In the genomic region with DNA sequence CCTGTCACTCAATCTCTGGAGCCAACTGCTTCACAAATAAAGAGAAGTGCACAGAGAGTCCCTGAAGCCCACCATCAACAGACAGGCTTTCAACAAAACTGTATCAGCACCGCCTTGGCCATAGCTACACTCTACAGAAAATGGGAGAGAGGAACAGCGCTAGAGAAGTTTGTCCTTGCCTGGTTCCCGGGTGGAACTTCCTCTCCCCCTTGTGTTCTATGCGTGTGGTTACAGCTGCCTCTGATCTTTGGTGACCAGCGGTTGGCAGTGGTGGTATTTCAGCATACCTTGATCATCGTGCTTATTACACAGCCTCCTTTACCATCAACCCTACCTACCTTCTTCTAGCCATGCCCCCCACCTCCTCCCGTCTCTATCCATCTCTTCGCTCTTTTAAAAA, we compare ENCODE assay signal across 8 cellular contexts.
DNase-seq lines count a peak whose midpoint lies in the region; ATAC-seq and TF ChIP-seq lines count a peak whose summit lies in the region.

No MANE protein-coding gene starts in this region.

- no CpG with 5 or more reads among the region's 8 CpGs for WGBS in H9 (ENCODE audit: extremely low coverage, insufficient read length, low lambda C conversion rate)

- H3K4me3 Mint-ChIP-seq in H9 (no peak overlapping the region), WTC11 (no peak overlapping the region)

- H3T11ph ChIP-seq in H9 (ENCODE audit: low read length): no peak overlapping the region

- no peak overlapping the region for H3K14ac ChIP-seq in H9 (ENCODE audit: insufficient read depth, low read length)

- peaks cover 4% of the 10 kb centered on the region; the same call in 1 of the 2 replicates for H3K4me1 ChIP-seq in H9 (ENCODE audit: insufficient read depth, low read length)

- peaks cover 34 to 35% of the 10 kb centered on the region in 2 experiments for H3K4me1 Mint-ChIP-seq in H9
- peaks cover 54% of the 10 kb centered on the region for H3K4me1 Mint-ChIP-seq in WTC11

- H4K20me1 ChIP-seq in H9 (ENCODE audit: control insufficient read depth, insufficient read depth, insufficient read length): no peaks in the 10 kb centered on the region

- no peak overlapping the region for H2BK12ac ChIP-seq in H9 (ENCODE audit: insufficient read length, low read depth, low read length)

- no peak overlapping the region for H3K27ac ChIP-seq in H9 (ENCODE audit: insufficient read length, low read depth, low read length)

- H3K27me3 Mint-ChIP-seq in H9 (ENCODE audit: low read depth) (no peaks in the 10 kb centered on the region), WTC11 (ENCODE audit: low read depth) (no peaks in the 10 kb centered on the region; the same call in 1 of the 2 replicates)

- no peak overlapping the region for H2BK5ac ChIP-seq in H9 (ENCODE audit: insufficient read length, low read length)

- H3K18ac ChIP-seq in H9 (ENCODE audit: insufficient read length, low read depth, low read length): no peak overlapping the region

- no peak overlapping the region for H2AFZ ChIP-seq in H9 (ENCODE audit: low read length)

- H2BK20ac ChIP-seq in H9 (ENCODE audit: low read depth, low read length, poor library complexity, severe bottlenecking): no peak overlapping the region

- no peaks in the 10 kb centered on the region for H3K27me3 ChIP-seq in H9 (ENCODE audit: insufficient read depth, low read length)

- no peak overlapping the region for H2AK5ac ChIP-seq in H9 (ENCODE audit: insufficient read length, low read length)

- DNase-seq in AG09319 (ENCODE audit: extremely low read depth, low read depth) (no peak), H9 (peak; percentile 75), WTC11 (ENCODE audit: low spot score) (peak; percentile 44), kidney glomerular epithelial cell (lab: John Stamatoyannopoulos, UW) (peak; percentile 19), NCI-H2029 treated with DMSO at 0.1 percent for 48 hours (lab: John Stamatoyannopoulos, UW) (no peak), KG1 (lab: John Stamatoyannopoulos, UW) (no peak)

- H3K79me1 ChIP-seq in H9 (ENCODE audit: insufficient read depth, low read depth, low read length, poor library complexity, severe bottlenecking): no peaks in the 10 kb centered on the region

- POLR2A ChIA-PET in WTC11 (lab: Charles Lee): no interaction called here

- H2BK120ac ChIP-seq in H9 (ENCODE audit: low read depth, low read length, poor library complexity, severe bottlenecking): no peak overlapping the region

- H4K91ac ChIP-seq in H9 (ENCODE audit: insufficient read length, low read depth, low read length): no peak overlapping the region

- ATAC-seq in WTC11 (peak; percentile 92), HG02759 (IDR thresholded peaks at IDR 0.05; ENCODE audit: unreplicated experiment) (no peak), GM18520 (IDR thresholded peaks at IDR 0.05; ENCODE audit: unreplicated experiment) (no peak)

- H3K23ac ChIP-seq in H9 (ENCODE audit: insufficient read length, low read depth, low read length): no peak overlapping the region

- H3K9me3 ChIP-seq in H9 (ENCODE audit: control insufficient read depth, low read depth, low read length): no peaks in the 10 kb centered on the region

- no peak overlapping the region for H3K9ac ChIP-seq in H9 (ENCODE audit: extremely low read depth, insufficient read length, low read length)

- H3K9me3 Mint-ChIP-seq in H9 (peaks cover 0 to 2% of the 10 kb centered on the region in 2 experiments; a peak in 1 of 5 replicates), WTC11 (no peaks in the 10 kb centered on the region)

- no peak overlapping the region for H4K5ac ChIP-seq in H9 (ENCODE audit: insufficient read length, low read depth, low read length)

- peak; percentile 52 for TF ChIP-seq CTCF in AG09319 (IDR thresholded peaks at IDR 0.05; ENCODE audit: low read depth, low read length)
- TF ChIP-seq CTCF in H9 (conservative IDR thresholded peaks at IDR 0.05): peak; percentile 79
- TF ChIP-seq CTCF in WTC11 (IDR thresholded peaks at IDR 0.05): peak; percentile 39; the same call in 1 of the 2 replicates

- H3K79me2 ChIP-seq in H9 (ENCODE audit: insufficient read depth, low read length): no peaks in the 10 kb centered on the region

- H3K23me2 ChIP-seq in H9 (ENCODE audit: insufficient read length, low read depth, low read length, poor library complexity, severe bottlenecking): no peaks in the 10 kb centered on the region

- no peak overlapping the region for H3K4ac ChIP-seq in H9 (ENCODE audit: low read depth, low read length)

- no peak overlapping the region for H3K4me2 ChIP-seq in H9 (ENCODE audit: insufficient read depth, insufficient read length, low read length)

- H3K56ac ChIP-seq in H9 (ENCODE audit: insufficient read length, low read depth, low read length): no peak overlapping the region

- H3K36me3 Mint-ChIP-seq in H9 (ENCODE audit: insufficient read depth in 1 of 3, low read depth in 3 of 3): peaks cover 0 to 10% (median 9%) of the 10 kb centered on the region in 3 experiments; a peak in 3 of 7 replicates
- H3K36me3 Mint-ChIP-seq in WTC11: peaks cover 2% of the 10 kb centered on the region; the same call in 1 of the 2 replicates

- CTCF ChIA-PET in WTC11 (lab: Charles Lee): interaction anchor here (0.6 to 2.4 kb wide), 29 partner anchors 9 to 386 kb away, joined by 3 to 29 read pairs (median 4); no protein-coding TSS in a partner anchor

- no peak overlapping the region for H2BK15ac ChIP-seq in H9 (ENCODE audit: low read depth, low read length)

- no peak overlapping the region for H4K8ac ChIP-seq in H9 (replicated peaks; ENCODE audit: insufficient read length, low read depth, low read length)

- no peak overlapping the region for H3K27ac Mint-ChIP-seq in H9
- H3K27ac Mint-ChIP-seq in WTC11: peak overlapping the region; percentile 35; the same call in 1 of the 2 replicates

TF ChIP-seq in WTC11, 78 proteins besides CTCF, POLR2A, EP300 and RAD21:
- no peak for TF ChIP-seq MXD4 (CRISPR knock-in tag; IDR thresholded peaks at IDR 0.05; ENCODE audit: borderline replicate concordance)
- TF ChIP-seq, protein P1, sequence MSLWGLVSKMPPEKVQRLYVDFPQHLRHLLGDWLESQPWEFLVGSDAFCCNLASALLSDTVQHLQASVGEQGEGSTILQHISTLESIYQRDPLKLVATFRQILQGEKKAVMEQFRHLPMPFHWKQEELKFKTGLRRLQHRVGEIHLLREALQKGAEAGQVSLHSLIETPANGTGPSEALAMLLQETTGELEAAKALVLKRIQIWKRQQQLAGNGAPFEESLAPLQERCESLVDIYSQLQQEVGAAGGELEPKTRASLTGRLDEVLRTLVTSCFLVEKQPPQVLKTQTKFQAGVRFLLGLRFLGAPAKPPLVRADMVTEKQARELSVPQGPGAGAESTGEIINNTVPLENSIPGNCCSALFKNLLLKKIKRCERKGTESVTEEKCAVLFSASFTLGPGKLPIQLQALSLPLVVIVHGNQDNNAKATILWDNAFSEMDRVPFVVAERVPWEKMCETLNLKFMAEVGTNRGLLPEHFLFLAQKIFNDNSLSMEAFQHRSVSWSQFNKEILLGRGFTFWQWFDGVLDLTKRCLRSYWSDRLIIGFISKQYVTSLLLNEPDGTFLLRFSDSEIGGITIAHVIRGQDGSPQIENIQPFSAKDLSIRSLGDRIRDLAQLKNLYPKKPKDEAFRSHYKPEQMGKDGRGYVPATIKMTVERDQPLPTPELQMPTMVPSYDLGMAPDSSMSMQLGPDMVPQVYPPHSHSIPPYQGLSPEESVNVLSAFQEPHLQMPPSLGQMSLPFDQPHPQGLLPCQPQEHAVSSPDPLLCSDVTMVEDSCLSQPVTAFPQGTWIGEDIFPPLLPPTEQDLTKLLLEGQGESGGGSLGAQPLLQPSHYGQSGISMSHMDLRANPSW (CRISPR knock-in tag; conservative IDR thresholded peaks at IDR 0.05; ENCODE audit: low read depth): no peak
- TF ChIP-seq, protein P2, sequence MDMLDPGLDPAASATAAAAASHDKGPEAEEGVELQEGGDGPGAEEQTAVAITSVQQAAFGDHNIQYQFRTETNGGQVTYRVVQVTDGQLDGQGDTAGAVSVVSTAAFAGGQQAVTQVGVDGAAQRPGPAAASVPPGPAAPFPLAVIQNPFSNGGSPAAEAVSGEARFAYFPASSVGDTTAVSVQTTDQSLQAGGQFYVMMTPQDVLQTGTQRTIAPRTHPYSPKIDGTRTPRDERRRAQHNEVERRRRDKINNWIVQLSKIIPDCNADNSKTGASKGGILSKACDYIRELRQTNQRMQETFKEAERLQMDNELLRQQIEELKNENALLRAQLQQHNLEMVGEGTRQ (CRISPR knock-in tag; IDR thresholded peaks at IDR 0.05): no peak
- TF ChIP-seq RELA (CRISPR knock-in tag; IDR thresholded peaks at IDR 0.05; ENCODE audit: borderline replicate concordance): no peak
- TF ChIP-seq, protein P3, sequence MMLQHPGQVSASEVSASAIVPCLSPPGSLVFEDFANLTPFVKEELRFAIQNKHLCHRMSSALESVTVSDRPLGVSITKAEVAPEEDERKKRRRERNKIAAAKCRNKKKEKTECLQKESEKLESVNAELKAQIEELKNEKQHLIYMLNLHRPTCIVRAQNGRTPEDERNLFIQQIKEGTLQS (CRISPR knock-in tag; conservative IDR thresholded peaks at IDR 0.05): no peak

Comparison
In these comparisons a context has a peak if more than half of its experiments do, and no peak if none do; other contexts are left out.
1. DNase-seq: peak in H9 (single experiment), WTC11 (single experiment) and kidney glomerular epithelial cell (single experiment); none in AG09319 (single experiment), NCI-H2029 treated with DMSO at 0.1 percent for 48 hours (single experiment) and KG1 (single experiment).
2. Peak in every context shown above with its lines, with median percentiles within 50 percentile points of each other: CTCF ChIP-seq.